ENCODE assay signal across 20 cellular contexts in genomic region chr17:14437176-14437575, GRCh38.
"Had no signal": no experiment of that assay in that cellular context is flagged by ENCODE, and none has a peak within 500 bp of the region (broad histone marks: within the 10 kb centered on the region; RNA-seq: fewer than 3 reads in every experiment).

No MANE protein-coding gene starts in this region.

- ATAC-seq: activated CD4-positive, alpha-beta T cell treated with anti-CD3 and anti-CD28 coated beads for 36 hours; gastroesophageal sphincter; heart left ventricle; left lung; naive thymus-derived CD8-positive, alpha-beta T cell; WTC11 had no signal

- H3K36me3 Mint-ChIP-seq: activated naive CD4-positive, alpha-beta T cell treated with anti-CD3 and anti-CD28 coated beads, Interleukin-2, amount 10 ng/mL, durations not matched to agents 7 days and 5 days; naive thymus-derived CD8-positive, alpha-beta T cell; WTC11 had no signal

- H3K27ac Mint-ChIP-seq: activated CD4-positive, alpha-beta T cell treated with anti-CD3 and anti-CD28 coated beads for 36 hours; activated naive CD4-positive, alpha-beta T cell treated with anti-CD3 and anti-CD28 coated beads, Interleukin-2, amount 10 ng/mL, durations not matched to agents 7 days and 5 days; WTC11 had no signal

- H3K9me3 Mint-ChIP-seq: activated naive CD4-positive, alpha-beta T cell treated with anti-CD3 and anti-CD28 coated beads, Interleukin-2, amount 10 ng/mL, durations not matched to agents 7 days and 5 days; naive thymus-derived CD8-positive, alpha-beta T cell; WTC11 had no signal

- DNase-seq: activated CD4-positive, alpha-beta T cell treated with anti-CD3 and anti-CD28 coated beads for 36 hours; activated CD4-positive, alpha-beta T cell treated with anti-CD3 and anti-CD28 coated beads, Interleukin-2, amount 50 U/mL, for 4 hours; activated CD8-positive, alpha-beta memory T cell treated with anti-CD3 and anti-CD28 coated beads for 24 hours; activated CD8-positive, alpha-beta memory T cell treated with anti-CD3 and anti-CD28 coated beads, Interleukin-2, amount 50 U/mL, for 48 hours; activated effector memory CD4-positive, alpha-beta T cell treated with Interleukin-2 at 50 U/mL for 16 hours; activated naive CD4-positive, alpha-beta T cell treated with anti-CD3 and anti-CD28 coated beads, Interleukin-2, amount 10 ng/mL, durations not matched to agents 7 days and 5 days; activated T-cell treated with anti-CD3 and anti-CD28 coated beads, Interleukin-2, amount 50 U/mL, for 48 hours; cerebellar nuclear complex; heart left ventricle; islet precursor cell; left lung; naive thymus-derived CD8-positive, alpha-beta T cell; stimulated activated CD4-positive, alpha-beta T cell treated with anti-CD3 and anti-CD28 coated beads, Interleukin-2, amount 100 ng/mL, for 48 hours; stimulated activated CD8-positive, alpha-beta memory T cell treated with anti-CD3 and anti-CD28 coated beads, Interleukin-4, amount 100 ng/mL, for 48 hours; stimulated activated naive CD4-positive, alpha-beta T cell treated with Interleukin-2 at 50 U/mL for 16 hours; substantia nigra; T-helper 1 cell; thyroid gland had no signal

- H3K27me3 Mint-ChIP-seq: activated CD4-positive, alpha-beta T cell treated with anti-CD3 and anti-CD28 coated beads for 36 hours; naive thymus-derived CD8-positive, alpha-beta T cell had no signal

- H3K4me3 Mint-ChIP-seq: activated CD4-positive, alpha-beta T cell treated with anti-CD3 and anti-CD28 coated beads for 36 hours; activated naive CD4-positive, alpha-beta T cell treated with anti-CD3 and anti-CD28 coated beads, Interleukin-2, amount 10 ng/mL, durations not matched to agents 7 days and 5 days; WTC11 had no signal

- H3K4me1 Mint-ChIP-seq: activated CD4-positive, alpha-beta T cell treated with anti-CD3 and anti-CD28 coated beads for 36 hours; activated naive CD4-positive, alpha-beta T cell treated with anti-CD3 and anti-CD28 coated beads, Interleukin-2, amount 10 ng/mL, durations not matched to agents 7 days and 5 days; WTC11 had no signal
